14 cellular contexts compared by ENCODE assay signal in genomic region chr9:117121331-117121730, GRCh38.
"Had no signal": no experiment of that assay in that cellular context is flagged by ENCODE, and none has a peak within 500 bp of the region (broad histone marks: within the 10 kb centered on the region; RNA-seq: fewer than 3 reads in every experiment).

No MANE protein-coding gene starts in this region.

- DNase-seq: activated CD4-positive, alpha-beta T cell treated with anti-CD3 and anti-CD28 coated beads, Interleukin-2, amount 10 ng/mL, durations not matched to agents 7 days and 5 days; activated CD8-positive, alpha-beta T cell treated with anti-CD3 and anti-CD28 coated beads, Interleukin-2, amount 10 ng/mL, durations not matched to agents 7 days and 5 days; activated naive CD4-positive, alpha-beta T cell treated with Interleukin-2 at 50 U/mL for 16 hours; activated naive CD8-positive, alpha-beta T cell treated with anti-CD3 and anti-CD28 coated beads, Interleukin-2, amount 10 ng/mL, durations not matched to agents 7 days and 5 days; activated T-cell treated with anti-CD3 and anti-CD28 coated beads, Interleukin-2, amount 50 U/mL, for 24 hours; effector memory CD8-positive, alpha-beta T cell; foreskin fibroblast; left cardiac atrium; natural killer cell; ovary; stimulated activated CD4-positive, alpha-beta T cell treated with anti-CD3 and anti-CD28 coated beads, Interleukin-12 subunit alpha, Interleukin-12 subunit beta, amount 100 ng/mL, for 4 hours; stimulated activated CD4-positive, alpha-beta T cell treated with anti-CD3 and anti-CD28 coated beads, Interleukin-1b, Interleukin-23, amount 100 ng/mL, for 48 hours; stimulated activated naive CD8-positive, alpha-beta T cell treated with anti-CD3 and anti-CD28 coated beads, Interleukin-15, Interleukin-2, amounts not matched to agents 100 U/mL and 50 U/mL, for 24 hours; T1000 had no signal
